ENCODE assay signal across 8 cellular contexts in genomic region chr19:15177269-15178116, GRCh38. TPM values are rescaled to one million over a fixed set of nuclear protein-coding genes. Genes with fewer than 3 reads are reported as not detected.
DNase-seq lines count a peak whose midpoint lies in the region; ATAC-seq, FAIRE-seq and TF ChIP-seq lines count a peak whose summit lies in the region.

No MANE protein-coding gene starts in this region.

- H3K36me3 Mint-ChIP-seq in CD4-positive, alpha-beta memory T cell: no peaks in the 10 kb centered on the region

- CTCF ChIA-PET in CD4-positive, alpha-beta memory T cell (lab: Charles Lee; ENCODE audit: partially characterized antibody): interaction anchor here (0.9 to 2.8 kb wide), 10 partner anchors 19 to 382 kb away, joined by 3 to 19 read pairs (median 8); partner anchors contain the start of gene AKAP8L
- CTCF ChIA-PET in HEK293 (lab: Yijun Ruan, JAX): interaction anchor here (0.6 to 2.3 kb wide), 23 partner anchors 9 to 386 kb away, joined by 3 to 9 read pairs (median 4); no protein-coding TSS in a partner anchor

- H3K9me3 Mint-ChIP-seq in CD4-positive, alpha-beta memory T cell: no peaks in the 10 kb centered on the region

- FAIRE-seq in bronchial epithelial cell (lab: Jason Lieb, UNC): no peak
- FAIRE-seq in keratinocyte (lab: Jason Lieb, UNC): no peak

- no peak for ATAC-seq in GM21723 (IDR thresholded peaks at IDR 0.05; ENCODE audit: unreplicated experiment)

- intact Hi-C loops in CD4-positive, alpha-beta memory T cell (cut with micrococcal nuclease): loop anchor here (1.0 to 5.0 kb wide), 2 partner anchors 85 to 242 kb away; no protein-coding TSS in a partner anchor

- dilution Hi-C loops in keratinocyte (cut with MboI; ENCODE audit: extremely low pct_ligation_motif_present, low sequenced_read_pairs): no loop called here

- H3K4me1 ChIP-seq in CD4-positive, alpha-beta memory T cell (ENCODE audit: insufficient read depth, low read length): peaks cover 3% of the 10 kb centered on the region
- H3K4me1 ChIP-seq in HEK293 (ENCODE audit: control insufficient read depth, insufficient read depth, low read length) (no peaks in the 10 kb centered on the region), keratinocyte (ENCODE audit: control insufficient read depth, extremely low read depth, insufficient read depth, low read length) (no peaks in the 10 kb centered on the region)

- H3K27me3 ChIP-seq in CD4-positive, alpha-beta memory T cell (ENCODE audit: insufficient read depth, low read length): no peaks in the 10 kb centered on the region
- H3K27me3 ChIP-seq in bronchial epithelial cell (ENCODE audit: control insufficient read depth, insufficient read depth, low read length) (no peaks in the 10 kb centered on the region), keratinocyte (ENCODE audit: control insufficient read depth, extremely low read depth, insufficient read depth, low read length) (no peaks in the 10 kb centered on the region)

- peak overlapping the region in 2 of 7 donors; percentile 30 to 75 for H3K27ac Mint-ChIP-seq in CD4-positive, alpha-beta memory T cell

- peak overlapping the region in 5 of 8 donors; percentile 2 to 74 (median 57) for H3K4me3 Mint-ChIP-seq in CD4-positive, alpha-beta memory T cell

- H3K4me2 ChIP-seq in keratinocyte (ENCODE audit: control insufficient read depth, extremely low read depth, insufficient read depth, low read depth, low read length): peak overlapping the region; percentile 30

- TF ChIP-seq CTCF in HEK293 (tag by site-specific recombination; IDR thresholded peaks at IDR 0.05) (peak; percentile 97), bronchial epithelial cell (IDR thresholded peaks at IDR 0.05; ENCODE audit: insufficient read depth, low read length, severe bottlenecking) (peak; percentile 88), keratinocyte (optimal IDR thresholded peaks at IDR 0.05 in 1 of 3, IDR thresholded peaks at IDR 0.05 in 1 of 3, conservative IDR thresholded peaks at IDR 0.05 in 1 of 3; ENCODE audit: extremely low read depth in 1 of 3, insufficient read depth in 2 of 3, low read length in 3 of 3) (peak; percentile 74 to 90 (median 87))

- H3K9me1 ChIP-seq in keratinocyte (ENCODE audit: control insufficient read depth, extremely low read depth, insufficient read depth, low read length): no peaks in the 10 kb centered on the region

- H3K36me3 ChIP-seq in CD4-positive, alpha-beta memory T cell (ENCODE audit: insufficient read depth, low read length): no peaks in the 10 kb centered on the region
- H3K36me3 ChIP-seq in HEK293 (ENCODE audit: control insufficient read depth in 2 of 2, insufficient read depth in 1 of 2, low read length in 2 of 2): peaks cover 9 to 63% of the 10 kb centered on the region in 2 experiments; a peak in 2 of 3 replicates
- H3K36me3 ChIP-seq in bronchial epithelial cell (ENCODE audit: control insufficient read depth, insufficient read depth, low read length): peaks cover 43% of the 10 kb centered on the region
- peaks cover 0 to 9% of the 10 kb centered on the region in 2 experiments for H3K36me3 ChIP-seq in keratinocyte (ENCODE audit: control insufficient read depth in 2 of 2, extremely low read depth in 1 of 2, insufficient read depth in 2 of 2, low read length in 2 of 2)

- no peak overlapping the region for H2AFZ ChIP-seq in keratinocyte (ENCODE audit: control insufficient read depth, low read length)

- H4K20me1 ChIP-seq in keratinocyte (ENCODE audit: control insufficient read depth, extremely low read depth, insufficient read depth, low read length): no peaks in the 10 kb centered on the region

- H3K27ac ChIP-seq in CD4-positive, alpha-beta memory T cell (ENCODE audit: low read depth, low read length): no peak overlapping the region
- H3K27ac ChIP-seq in HEK293 (ENCODE audit: extremely low read depth, low read depth, low read length) (no peak overlapping the region), keratinocyte (ENCODE audit: control insufficient read depth, insufficient read depth, low read length) (no peak overlapping the region)

- H3K27me3 Mint-ChIP-seq in CD4-positive, alpha-beta memory T cell: peaks cover 7 to 11% of the 10 kb centered on the region in 2 donors

- peaks cover 4 to 11% (median 6%) of the 10 kb centered on the region in 4 donors for H3K4me1 Mint-ChIP-seq in CD4-positive, alpha-beta memory T cell

- POLR2A ChIA-PET in CD4-positive, alpha-beta memory T cell (lab: Charles Lee; ENCODE audit: partially characterized antibody): interaction anchor here (0.9 to 1.5 kb wide), 2 partner anchors 201 to 242 kb away, joined by 3 to 11 read pairs; partner anchors contain the start of gene AKAP8L
- POLR2A ChIA-PET in HEK293 (lab: Yijun Ruan, JAX): no interaction called here

- DNase-seq in CD4-positive, alpha-beta memory T cell: peak; percentile 69 to 83 (median 80)
- DNase-seq in NCI-H2171 (lab: John Stamatoyannopoulos, UW) (peak; percentile 77), bronchial epithelial cell (ENCODE audit: low read depth) (peak; percentile 45), keratinocyte (ENCODE audit: low read depth, low spot score) (no peak)
- DNase-seq in activated CD4-positive, CD25-positive, alpha-beta regulatory T cell (lab: John Stamatoyannopoulos, UW): peak; percentile 62 to 76 (median 68)
- peak; percentile 64 to 79 (median 74) for DNase-seq in stimulated activated CD4-positive, alpha-beta T cell treated with anti-CD3 and anti-CD28 coated beads, Interleukin-1b, Interleukin-23, amount 100 ng/mL, for 24 hours (ENCODE audit: low read depth in 4 of 4, low spot score in 1 of 4)

- H3K9ac ChIP-seq in keratinocyte (ENCODE audit: control insufficient read depth, extremely low read depth, insufficient read depth, low read length): no peak overlapping the region

- H3K79me2 ChIP-seq in keratinocyte (ENCODE audit: control insufficient read depth, insufficient read depth, low read length): no peaks in the 10 kb centered on the region

- H3K9me3 ChIP-seq in CD4-positive, alpha-beta memory T cell (ENCODE audit: control insufficient read depth in 1 of 2, low read length in 2 of 2): no peaks in the 10 kb centered on the region
- H3K9me3 ChIP-seq in HEK293 (ENCODE audit: control insufficient read depth, insufficient read depth, low read depth, low read length) (no peaks in the 10 kb centered on the region), keratinocyte (ENCODE audit: control insufficient read depth, low read depth, low read length) (no peaks in the 10 kb centered on the region)

- H3K4me3 ChIP-seq in CD4-positive, alpha-beta memory T cell (ENCODE audit: low read length in 2 of 2): no peak overlapping the region
- H3K4me3 ChIP-seq in HEK293 (ENCODE audit: low read depth, low read length) (no peak overlapping the region), bronchial epithelial cell (ENCODE audit: low read depth, low read length) (no peak overlapping the region), keratinocyte (ENCODE audit: control insufficient read depth in 2 of 3, extremely low read depth in 1 of 3, insufficient read depth in 2 of 3, low read depth in 1 of 3, low read length in 3 of 3) (no peak overlapping the region)

TF ChIP-seq in HEK293, 187 proteins besides CTCF, POLR2A, EP300 and RAD21 (continues in another document):
- TF ChIP-seq ZNF510 (tag by site-specific recombination; IDR thresholded peaks at IDR 0.05; ENCODE audit: insufficient replicate concordance) (no peak), ZNF335 (tag by site-specific recombination; conservative IDR thresholded peaks at IDR 0.05) (0 out of 2 replicates have a peak, but pooled peaks have one; percentile 29), ZNF114 (tag by site-specific recombination; IDR thresholded peaks at IDR 0.05) (no peak), ZNF555 (tag by site-specific recombination; conservative IDR thresholded peaks at IDR 0.05) (no peak), ZNF121 (tag by site-specific recombination; IDR thresholded peaks at IDR 0.05) (peak; percentile 55; the same call in 1 of the 2 replicates), ZBTB17 (tag by site-specific recombination; IDR thresholded peaks at IDR 0.05) (peak; percentile 87), ZFHX2 (tag by site-specific recombination; conservative IDR thresholded peaks at IDR 0.05) (no peak; the same call in 1 of the 2 replicates), ZNF112 (tag by site-specific recombination; IDR thresholded peaks at IDR 0.05) (no peak), ZEB2 (tag by site-specific recombination; IDR thresholded peaks at IDR 0.05) (peak; percentile 46; the same call in 1 of the 2 replicates), ZNF426 (tag by site-specific recombination; IDR thresholded peaks at IDR 0.05) (no peak), KLF1 (tag by site-specific recombination; IDR thresholded peaks at IDR 0.05) (no peak)

RNA-seq across cellular contexts. Expression of gene NOTCH3, which starts 23.3 kb away (rescaled TPM):
- under 1 TPM; 0.14 to 0.23 TPM for total RNA-seq in CD4-positive, alpha-beta memory T cell
- polyA plus RNA-seq in CD4-positive, alpha-beta memory T cell: not detected
- 53.2 and 140 TPM in 2 replicates for total RNA-seq in bronchial epithelial cell
- 2.5 to 14.9 TPM (median 4.1 TPM) in 3 replicates for polyA plus RNA-seq in keratinocyte
- polyA plus RNA-seq in keratinocyte (2011; ENCODE audit: low read depth): 39.1 TPM
- 1.7 and 3.5 TPM in 2 replicates for polyA plus RNA-seq in keratinocyte (2011; cell fraction: cytosol; rRNA removed)
- 29.6 and 36.8 TPM in 2 replicates for polyA plus RNA-seq in keratinocyte (2011; cell fraction: nucleus; rRNA removed)
- polyA plus RNA-seq in keratinocyte (2012; ENCODE audit: low replicate concordance): 4.2 and 45.4 TPM in 2 replicates
- polyA minus RNA-seq in keratinocyte: 17.6 to 102 TPM (median 31.2 TPM) in 3 replicates
- 58.3 TPM for polyA minus RNA-seq in keratinocyte (2011; cell fraction: cytosol; rRNA and poly(A)+ RNA removed)
- polyA minus RNA-seq in keratinocyte (2011; cell fraction: nucleus; rRNA and poly(A)+ RNA removed): 138 and 146 TPM in 2 replicates

RNA-seq across cellular contexts. Expression of gene EPHX3, which starts 54.8 kb away (rescaled TPM):
- total RNA-seq in CD4-positive, alpha-beta memory T cell: under 1 TPM in 1 of 2 experiments, not detected in 1; 0.29 TPM
- polyA plus RNA-seq in CD4-positive, alpha-beta memory T cell: not detected
- 0.53 and 1.2 TPM in 2 replicates for total RNA-seq in bronchial epithelial cell
- polyA plus RNA-seq in keratinocyte: 0.33 to 1.2 TPM (median 0.51 TPM) in 3 replicates
- 5.2 TPM for polyA plus RNA-seq in keratinocyte (2011; ENCODE audit: low read depth)
- polyA plus RNA-seq in keratinocyte (2011; cell fraction: cytosol; rRNA removed): 0.27 and 0.40 TPM in 2 replicates
- polyA plus RNA-seq in keratinocyte (2011; cell fraction: nucleus; rRNA removed): 1.7 and 2.1 TPM in 2 replicates
- 0.39 and 16.9 TPM in 2 replicates for polyA plus RNA-seq in keratinocyte (2012; ENCODE audit: low replicate concordance)
- polyA minus RNA-seq in keratinocyte: 1.2 to 1.5 TPM (median 1.4 TPM) in 3 replicates
- polyA minus RNA-seq in keratinocyte (2011; cell fraction: cytosol; rRNA and poly(A)+ RNA removed): not detected
- 0.93 and 1.1 TPM in 2 replicates for polyA minus RNA-seq in keratinocyte (2011; cell fraction: nucleus; rRNA and poly(A)+ RNA removed)

Comparison
In these comparisons a context has a peak if more than half of its experiments do, and no peak if none do; other contexts are left out.
1. RNA of gene NOTCH3, which starts 23.3 kb away (total RNA-seq): 53.2 to 140 TPM in bronchial epithelial cell; 0.14 to 0.23 TPM in CD4-positive, alpha-beta memory T cell; every median in the first group is over 10 times any median in the second.
2. Peak in every context shown above with its lines, with median percentiles within 50 percentile points of each other: CTCF ChIP-seq.